ENCODE assay signal across 1 cellular context in genomic region chr7:47508389-47509380, GRCh38.
TF ChIP-seq lines count a peak whose summit lies in the region.

No MANE protein-coding gene starts in this region.

TF ChIP-seq in liver, 16 proteins besides CTCF, POLR2A, EP300 and RAD21 (continued from another document):
- TF ChIP-seq ZBTB33 (IDR thresholded peaks at IDR 0.05) = no peak
- no peak for TF ChIP-seq FOXA1 (IDR thresholded peaks at IDR 0.05)
- TF ChIP-seq SP1 (IDR thresholded peaks at IDR 0.05) = no peak
- no peak for TF ChIP-seq ATF3 (IDR thresholded peaks at IDR 0.05)
- TF ChIP-seq EGR1 (IDR thresholded peaks at IDR 0.05; ENCODE audit: low read depth in 2 of 2) = no peak
- no peak for TF ChIP-seq TAF1 (conservative IDR thresholded peaks at IDR 0.05)
- no peak for TF ChIP-seq NR2F2 (IDR thresholded peaks at IDR 0.05)
- no peak for TF ChIP-seq HNF4G (IDR thresholded peaks at IDR 0.05)
- no peak for TF ChIP-seq HNF4A (conservative IDR thresholded peaks at IDR 0.05)
